ENCODE assay signal across 1 cellular context in genomic region chr2:54895735-54896134, GRCh38.
TF ChIP-seq lines count a peak whose summit lies in the region.

No MANE protein-coding gene starts in this region.

TF ChIP-seq in IMR-90, 13 proteins besides CTCF, POLR2A, EP300 and RAD21:
- peak; percentile 73; the same call in 1 of the 2 replicates for TF ChIP-seq CEBPB (IDR thresholded peaks at IDR 0.05; ENCODE audit: low read depth, low read length)
- no peak for TF ChIP-seq MAZ (IDR thresholded peaks at IDR 0.05; ENCODE audit: borderline replicate concordance, low read depth, low read length)
